In genomic region chr22:27110985-27111451, GRCh38 we compare ENCODE assay signal across 13 cellular contexts.
DNase-seq lines count a peak whose midpoint lies in the region; ATAC-seq, FAIRE-seq and TF ChIP-seq lines count a peak whose summit lies in the region.
"Had no signal": no experiment of that assay in that cellular context is flagged by ENCODE, and none has a peak within 500 bp of the region (broad histone marks: within the 10 kb centered on the region; RNA-seq: fewer than 3 reads in every experiment).

No MANE protein-coding gene starts in this region.

- H3K79me1 ChIP-seq in neuronal stem cell (ENCODE audit: low read depth, low read length): no peaks in the 10 kb centered on the region

- TF ChIP-seq CTCF in endothelial cell of umbilical vein (IDR thresholded peaks at IDR 0.05; ENCODE audit: extremely low read depth in 1 of 2, insufficient read depth in 1 of 2, low read depth in 1 of 2, low read length in 2 of 2) (peak in 1 of 2 donors; percentile 4), ovary (IDR thresholded peaks at IDR 0.05) (no peak)

- H3K27me3 ChIP-seq in endothelial cell of umbilical vein (ENCODE audit: control insufficient read depth in 2 of 2, insufficient read depth in 2 of 2, low read length in 2 of 2): no peaks in the 10 kb centered on the region
- H3K27me3 ChIP-seq in neuronal stem cell (ENCODE audit: control insufficient read depth in 3 of 3, insufficient read depth in 3 of 3, low read depth in 1 of 3, low read length in 3 of 3): no peaks in the 10 kb centered on the region
- no peaks in the 10 kb centered on the region for H3K27me3 ChIP-seq in ovary

- H2AFZ ChIP-seq in endothelial cell of umbilical vein (ENCODE audit: low read depth, low read length): peak overlapping the region; percentile 23
- peak overlapping the region; percentile 75 for H2AFZ ChIP-seq in neuronal stem cell (ENCODE audit: low read length)

- no peak overlapping the region for H3K14ac ChIP-seq in neuronal stem cell (ENCODE audit: low read length)

- H4K8ac ChIP-seq in neuronal stem cell (ENCODE audit: low read depth, low read length): no peak overlapping the region

- H2BK15ac ChIP-seq in neuronal stem cell (ENCODE audit: low read length): no peak overlapping the region

- no peak overlapping the region for H2AK5ac ChIP-seq in neuronal stem cell (ENCODE audit: low read depth, low read length)

- no peak for TF ChIP-seq EP300 in ovary (IDR thresholded peaks at IDR 0.05)

- no peak overlapping the region for H3K4me2 ChIP-seq in endothelial cell of umbilical vein (ENCODE audit: insufficient read depth, low read length)
- H3K4me2 ChIP-seq in neuronal stem cell (ENCODE audit: insufficient read depth, low read length, poor library complexity, severe bottlenecking): no peak overlapping the region

- H4K20me1 ChIP-seq in endothelial cell of umbilical vein (replicated peaks; ENCODE audit: control insufficient read depth, extremely low read depth, insufficient read depth, low read length): no peaks in the 10 kb centered on the region

- CTCF ChIA-PET in endothelial cell of umbilical vein (lab: Charles Lee): interaction anchor here (1.1 to 1.5 kb wide), 2 partner anchors 20 to 354 kb away, joined by 3 read pairs; no protein-coding TSS in a partner anchor

- TF ChIP-seq POLR2A in endothelial cell of umbilical vein (IDR thresholded peaks at IDR 0.05; ENCODE audit: low read depth, low read length): no peak
- TF ChIP-seq POLR2A in ovary (IDR thresholded peaks at IDR 0.05): no peak

- H3K4me3 ChIP-seq in endothelial cell of umbilical vein (replicated peaks in 1 of 3; ENCODE audit: insufficient read depth in 1 of 3, low read depth in 1 of 3, low read length in 3 of 3): no peak overlapping the region
- H3K4me3 ChIP-seq in neuronal stem cell (ENCODE audit: low read length in 2 of 2): peak overlapping the region in 1 of 2 donors; percentile 8
- H3K4me3 ChIP-seq in ovary: no peak overlapping the region
- H3K4me3 ChIP-seq: heart left ventricle had no signal

- WGBS in neuronal stem cell (ENCODE audit: extremely low coverage in 2 of 2, insufficient read length in 2 of 2, insufficient replicate concordance in 1 of 2), 2 donors: no CpG with 5 or more reads among the region's 8 CpGs
- WGBS in ovary, 3 donors: 29 to 34% (median 33%) methylated on average over 8 of the region's 8 CpGs

- BruUV-seq in endothelial cell of umbilical vein (replicated peaks; lab: Mats Ljungman, UMichigan): no TSS peak

- intact Hi-C loops in endothelial cell of umbilical vein (cut with micrococcal nuclease) (loop anchor here (1.0 to 10.0 kb wide), 3 partner anchors 41 to 434 kb away; no protein-coding TSS in a partner anchor), ovary (cut with DNase I) (no loop called here)

- H3K9ac ChIP-seq in endothelial cell of umbilical vein (replicated peaks; ENCODE audit: extremely low read depth, insufficient read depth, low read length): peak overlapping the region; percentile 25
- H3K9ac ChIP-seq in neuronal stem cell (ENCODE audit: low read depth, low read length, poor library complexity): no peak overlapping the region

- H3K36me3 ChIP-seq in endothelial cell of umbilical vein (ENCODE audit: control insufficient read depth in 2 of 2, extremely low read depth in 1 of 2, insufficient read depth in 2 of 2, low read length in 2 of 2) (no peaks in the 10 kb centered on the region), neuronal stem cell (replicated peaks in 1 of 2; ENCODE audit: control insufficient read depth in 2 of 2, insufficient read depth in 2 of 2, low read length in 2 of 2) (no peaks in the 10 kb centered on the region), ovary (no peaks in the 10 kb centered on the region)
- H3K36me3 ChIP-seq: heart left ventricle had no signal

- H3K4me1 ChIP-seq in endothelial cell of umbilical vein (ENCODE audit: control insufficient read depth, extremely low read depth, insufficient read depth, low read length): peaks cover 76% of the 10 kb centered on the region
- H3K4me1 ChIP-seq in neuronal stem cell (ENCODE audit: control insufficient read depth in 2 of 2, insufficient read depth in 1 of 2, low read depth in 1 of 2, low read length in 2 of 2): peaks cover 12 to 28% of the 10 kb centered on the region in 2 donors
- H3K4me1 ChIP-seq in ovary (ENCODE audit: insufficient read depth): peaks cover 17% of the 10 kb centered on the region

- H2BK12ac ChIP-seq in neuronal stem cell (ENCODE audit: low read length): no peak overlapping the region

- peak overlapping the region; percentile 44 for H3K18ac ChIP-seq in neuronal stem cell (ENCODE audit: low read length)

- no peak overlapping the region for H3K23ac ChIP-seq in neuronal stem cell (ENCODE audit: low read depth, low read length, poor library complexity)

- H2BK5ac ChIP-seq in neuronal stem cell (ENCODE audit: low read length): no peak overlapping the region

- H3K27ac ChIP-seq in endothelial cell of umbilical vein (ENCODE audit: insufficient read depth, low read depth, low read length) (peak overlapping the region; percentile 93), neuronal stem cell (replicated peaks; ENCODE audit: low read length) (no peak overlapping the region), ovary (no peak overlapping the region)

- ATAC-seq in HG02884 (IDR thresholded peaks at IDR 0.05; ENCODE audit: unreplicated experiment) (no peak), HG03521 (IDR thresholded peaks at IDR 0.05; ENCODE audit: unreplicated experiment) (no peak)

- no peak overlapping the region for H4K91ac ChIP-seq in neuronal stem cell (ENCODE audit: low read depth, low read length, poor library complexity)

- no peaks in the 10 kb centered on the region for H3K79me2 ChIP-seq in endothelial cell of umbilical vein (ENCODE audit: control insufficient read depth, insufficient read depth, low read length)

- H3K4ac ChIP-seq in neuronal stem cell (ENCODE audit: low read length): no peak overlapping the region

- dilution Hi-C loops in endothelial cell of umbilical vein (cut with MboI; ENCODE audit: extremely low pct_ligation_motif_present, low sequenced_read_pairs): no loop called here

- POLR2A ChIA-PET in endothelial cell of umbilical vein (lab: Charles Lee): no interaction called here

- no peak overlapping the region for H2BK120ac ChIP-seq in neuronal stem cell (ENCODE audit: low read depth, low read length)

- DNase-seq in ELF-1 (ENCODE audit: low read depth, low spot score) (peak; percentile 74), NCI-H524 treated with DMSO at 0.1 percent for 48 hours (lab: John Stamatoyannopoulos, UW) (peak; percentile 16), endothelial cell of umbilical vein (ENCODE audit: low read depth, low spot score) (peak; percentile 59), neuronal stem cell (ENCODE audit: low spot score) (no peak), ovary (no peak), SHP77 (lab: John Stamatoyannopoulos, UW) (no peak)
- DNase-seq: activated CD4-positive, alpha-beta T cell treated with anti-CD3 and anti-CD28 coated beads, Interleukin-2, amount 50 U/mL, for 1 hour; C1 segment of cervical spinal cord; effector CD8-positive, alpha-beta T cell; heart left ventricle; NCI-H69 had no signal

- H3K9me3 ChIP-seq in endothelial cell of umbilical vein (replicated peaks; ENCODE audit: control insufficient read depth, insufficient read depth, low read length): no peaks in the 10 kb centered on the region
- H3K9me3 ChIP-seq in neuronal stem cell (replicated peaks in 1 of 2; ENCODE audit: control insufficient read depth in 2 of 2, insufficient read depth in 1 of 2, low read depth in 1 of 2, low read length in 2 of 2): peaks cover 0 to 6% of the 10 kb centered on the region in 2 donors
- H3K9me3 ChIP-seq in ovary: no peaks in the 10 kb centered on the region

- no peaks in the 10 kb centered on the region for H3K9me1 ChIP-seq in endothelial cell of umbilical vein (replicated peaks; ENCODE audit: control insufficient read depth, extremely low read depth, insufficient read depth, low read length)

- FAIRE-seq in endothelial cell of umbilical vein (lab: Jason Lieb, UNC): peak; percentile 18

TF ChIP-seq in endothelial cell of umbilical vein, 7 proteins besides CTCF, POLR2A, EP300 and RAD21:
- TF ChIP-seq GATA2 (IDR thresholded peaks at IDR 0.05; ENCODE audit: insufficient read depth, insufficient read length, low read depth, low read length) (peak; percentile 88), JUN (IDR thresholded peaks at IDR 0.05; ENCODE audit: borderline replicate concordance, insufficient read depth, insufficient read length, low read depth) (peak; percentile 37), POLR2AphosphoS5 (IDR thresholded peaks at IDR 0.05; ENCODE audit: insufficient read depth, low read depth, low read length) (no peak), FOS (IDR thresholded peaks at IDR 0.05; ENCODE audit: borderline replicate concordance, insufficient read depth, low read length) (peak; percentile 60)
TF ChIP-seq in endothelial cell of umbilical vein: peak in this region for 3.

Comparison
In these comparisons a context has a peak if more than half of its experiments do, and no peak if none do; other contexts are left out.
1. DNase-seq: peak in ELF-1 (single experiment), NCI-H524 treated with DMSO at 0.1 percent for 48 hours (single experiment) and endothelial cell of umbilical vein (single experiment); none in neuronal stem cell (single experiment), ovary (0 of 5) and SHP77 (0 of 2).